In genomic region chr1:247447162-247447909, GRCh38 we compare ENCODE assay signal across 10 cellular contexts. TPM values are rescaled to one million over a fixed set of nuclear protein-coding genes. Genes with fewer than 3 reads are reported as not detected.
DNase-seq lines count a peak whose midpoint lies in the region; ATAC-seq and TF ChIP-seq lines count a peak whose summit lies in the region.
"Had no signal": no experiment of that assay in that cellular context is flagged by ENCODE, and none has a peak within 500 bp of the region (broad histone marks: within the 10 kb centered on the region; RNA-seq: fewer than 3 reads in every experiment).

No MANE protein-coding gene starts in this region.

- ATAC-seq in IMR-90 (ENCODE audit: low read depth): no peak
- no peak for ATAC-seq in HG03139 (IDR thresholded peaks at IDR 0.05; ENCODE audit: unreplicated experiment)

- no TSS peak for BruUV-seq in IMR-90 (replicated peaks; lab: Mats Ljungman, UMichigan)

- H3K9me1 ChIP-seq in IMR-90 (ENCODE audit: insufficient read depth, low read length): no peaks in the 10 kb centered on the region

- H3K4me3 ChIP-seq in IMR-90 (ENCODE audit: insufficient read depth, low read depth, low read length) (no peak overlapping the region), coronary artery (peak overlapping the region; percentile 64), mesenchymal stem cell (ENCODE audit: insufficient read depth in 1 of 2, low read depth in 1 of 2, low read length in 2 of 2) (peak overlapping the region in 1 of 2 experiments; percentile 79), stomach (peak overlapping the region; percentile 41 to 52 (median 48))

- CTCF ChIA-PET in IMR-90 (lab: Yijun Ruan, JAX): no interaction called here

- H3K23ac ChIP-seq in IMR-90 (ENCODE audit: low read depth, low read length) (no peak overlapping the region), mesenchymal stem cell (ENCODE audit: low read length in 2 of 2) (no peak overlapping the region)

- H2AK9ac ChIP-seq in IMR-90 (replicated peaks; ENCODE audit: low read depth, low read length, poor library complexity): no peak overlapping the region

- H4K91ac ChIP-seq in IMR-90 (ENCODE audit: insufficient read depth, low read depth, low read length) (no peak overlapping the region), mesenchymal stem cell (ENCODE audit: low read length) (no peak overlapping the region)

- H3K36me3 ChIP-seq in IMR-90 (ENCODE audit: control insufficient read depth, insufficient read depth, low read length) (no peaks in the 10 kb centered on the region), mesenchymal stem cell (ENCODE audit: control insufficient read depth in 1 of 2, insufficient read depth in 2 of 2, low read depth in 1 of 2, low read length in 2 of 2) (no peaks in the 10 kb centered on the region), stomach (no peaks in the 10 kb centered on the region)

- H3K9ac ChIP-seq in IMR-90 (ENCODE audit: low read depth, low read length) (no peak overlapping the region), mesenchymal stem cell (ENCODE audit: low read length) (peak overlapping the region; percentile 90)

- TF ChIP-seq EP300 in stomach (IDR thresholded peaks at IDR 0.05): no peak

- no peak overlapping the region for H3K18ac ChIP-seq in IMR-90 (ENCODE audit: low read depth, low read length)
- H3K18ac ChIP-seq in mesenchymal stem cell (ENCODE audit: low read depth in 1 of 2, low read length in 2 of 2): no peak overlapping the region

- H2BK15ac ChIP-seq in IMR-90 (ENCODE audit: low read depth, low read length): no peak overlapping the region
- no peak overlapping the region for H2BK15ac ChIP-seq in mesenchymal stem cell (ENCODE audit: low read depth, poor library complexity, severe bottlenecking)

- no peaks in the 10 kb centered on the region for H3K4me1 ChIP-seq in IMR-90 (ENCODE audit: control insufficient read depth, insufficient read depth, low read length)
- H3K4me1 ChIP-seq in mesenchymal stem cell (ENCODE audit: control insufficient read depth, insufficient read depth, low read depth, low read length): peaks cover 3% of the 10 kb centered on the region
- peaks cover 0 to 16% (median 0%) of the 10 kb centered on the region in 4 donors for H3K4me1 ChIP-seq in stomach

- no peak overlapping the region for H2BK120ac ChIP-seq in IMR-90 (ENCODE audit: low read depth, low read length)
- H2BK120ac ChIP-seq in mesenchymal stem cell (ENCODE audit: low read depth, low read length): no peak overlapping the region

- H3K27me3 ChIP-seq in IMR-90 (ENCODE audit: control insufficient read depth, insufficient read depth, low read length): no peaks in the 10 kb centered on the region
- H3K27me3 ChIP-seq in mesenchymal stem cell (ENCODE audit: control insufficient read depth in 1 of 2, insufficient read depth in 1 of 2, low read length in 2 of 2): peaks cover 0 to 8% of the 10 kb centered on the region in 2 experiments
- H3K27me3 ChIP-seq in stomach: no peaks in the 10 kb centered on the region

- no peak overlapping the region for H2BK12ac ChIP-seq in mesenchymal stem cell (ENCODE audit: low read length in 2 of 2)

- no peaks in the 10 kb centered on the region for H4K20me1 ChIP-seq in IMR-90 (ENCODE audit: insufficient read depth, low read length)

- no peak overlapping the region for H2BK20ac ChIP-seq in IMR-90 (ENCODE audit: low read depth, low read length)

- H3K56ac ChIP-seq in IMR-90 (ENCODE audit: extremely low read depth, insufficient read depth, low read length): no peak overlapping the region

- POLR2A ChIA-PET in IMR-90 (lab: Charles Lee; ENCODE audit: unreplicated experiment): interaction anchor here (0.5 to 0.6 kb wide), 2 partner anchors 57 to 192 kb away, joined by 3 to 4 read pairs; partner anchors contain the start of gene VN1R5

- H2AK5ac ChIP-seq in IMR-90 (ENCODE audit: low read depth, low read length): no peak overlapping the region
- no peak overlapping the region for H2AK5ac ChIP-seq in mesenchymal stem cell (ENCODE audit: low read length, severe bottlenecking)

- TF ChIP-seq POLR2A in IMR-90 (IDR thresholded peaks at IDR 0.05; ENCODE audit: low read depth, low read length) (no peak), stomach (IDR thresholded peaks at IDR 0.05) (no peak)

- no peak overlapping the region for H3K14ac ChIP-seq in IMR-90 (replicated peaks; ENCODE audit: low read depth, low read length)
- H3K14ac ChIP-seq in mesenchymal stem cell (ENCODE audit: low read length in 2 of 2): no peak overlapping the region

- H3K79me1 ChIP-seq in IMR-90 (ENCODE audit: low read depth in 1 of 2, low read length in 2 of 2): no peaks in the 10 kb centered on the region
- H3K79me1 ChIP-seq in mesenchymal stem cell (replicated peaks; ENCODE audit: low read length, poor library complexity, severe bottlenecking): no peaks in the 10 kb centered on the region

- H2BK5ac ChIP-seq in IMR-90 (ENCODE audit: low read depth, low read length, poor library complexity, severe bottlenecking) (no peak overlapping the region), mesenchymal stem cell (ENCODE audit: low read depth, low read length, poor library complexity, severe bottlenecking) (no peak overlapping the region)

- in situ Hi-C loops in IMR-90 (cut with MboI; ENCODE audit: low sequenced_read_pairs): no loop called here
- in situ Hi-C loops in GM13976 (cut with MboI; ENCODE audit: low sequenced_read_pairs, unreplicated experiment): no loop called here

- intact Hi-C loops in IMR-90 (cut with micrococcal nuclease) (no loop called here), stomach (cut with DNase I; ENCODE audit: low total_unique reads) (no loop called here)

- H2AFZ ChIP-seq in IMR-90 (replicated peaks; ENCODE audit: low read length, poor library complexity) (no peak overlapping the region), mesenchymal stem cell (ENCODE audit: low read depth, low read length) (no peak overlapping the region)

- H3K4ac ChIP-seq in IMR-90 (ENCODE audit: low read depth, low read length): no peak overlapping the region
- no peak overlapping the region for H3K4ac ChIP-seq in mesenchymal stem cell (ENCODE audit: low read depth in 1 of 2, low read length in 2 of 2)

- 81% methylated on average over 3 of the region's 7 CpGs; no CpG with 5 or more reads in 1 of the 2 experiments for WGBS in IMR-90 (ENCODE audit: extremely low coverage in 2 of 2, insufficient read length in 1 of 2), 2 experiments
- 93% methylated on average over 4 of the region's 7 CpGs for WGBS in mesenchymal stem cell
- WGBS in stomach, 5 donors: 88 to 91% (median 90%) methylated on average over 7 of the region's 7 CpGs

- H3K9me3 ChIP-seq in IMR-90 (ENCODE audit: control insufficient read depth, insufficient read depth, low read length) (no peaks in the 10 kb centered on the region), mesenchymal stem cell (ENCODE audit: control insufficient read depth, low read length) (no peaks in the 10 kb centered on the region), stomach (peaks cover 0 to 4% (median 0%) of the 10 kb centered on the region in 4 donors)

- DNase-seq in IMR-90: no peak
- DNase-seq in coronary artery (ENCODE audit: low spot score): no peak
- DNase-seq in mesenchymal stem cell: no peak
- no peak for DNase-seq in stomach
- DNase-seq in activated effector memory CD4-positive, alpha-beta T cell treated with Interleukin-2 at 50 U/mL for 16 hours: no peak
- no peak for DNase-seq in GM13976 (ENCODE audit: low spot score)
- DNase-seq: cerebellar nuclear complex, DND-41 had no signal

- no peak for TF ChIP-seq CTCF in IMR-90 (conservative IDR thresholded peaks at IDR 0.05; ENCODE audit: low read depth, low read length)
- no peak for TF ChIP-seq CTCF in coronary artery (IDR thresholded peaks at IDR 0.05)
- TF ChIP-seq CTCF in stomach (IDR thresholded peaks at IDR 0.05): no peak
- no peak for TF ChIP-seq CTCF in GM13976 (IDR thresholded peaks at IDR 0.05; ENCODE audit: borderline replicate concordance, control extremely low read depth, extremely low read depth, insufficient read depth, missing control alignments)

- H3K4me2 ChIP-seq in IMR-90 (ENCODE audit: low read depth, low read length) (no peak overlapping the region), mesenchymal stem cell (ENCODE audit: low read length, poor library complexity, severe bottlenecking) (no peak overlapping the region)

- H3K27ac ChIP-seq in IMR-90 (ENCODE audit: insufficient read depth, low read length) (no peak overlapping the region), coronary artery (no peak overlapping the region), mesenchymal stem cell (ENCODE audit: low read length, poor library complexity, severe bottlenecking) (no peak overlapping the region), stomach (peak overlapping the region in 1 of 5 donors; percentile 70)

- no peak overlapping the region; the same call in 1 of the 2 replicates for H4K5ac ChIP-seq in IMR-90 (ENCODE audit: low read depth, low read length)

- TF ChIP-seq RAD21 in IMR-90 (IDR thresholded peaks at IDR 0.05; ENCODE audit: low read length): no peak

- dilution Hi-C loops in IMR-90 (cut with HindIII; ENCODE audit: low sequenced_read_pairs, unreplicated experiment): no loop called here

- peak overlapping the region; percentile 17 to 94; a peak in 3 of 4 replicates for H4K8ac ChIP-seq in IMR-90 (ENCODE audit: low read depth in 2 of 2, low read length in 2 of 2)
- no peak overlapping the region for H4K8ac ChIP-seq in mesenchymal stem cell (ENCODE audit: low read length)

TF ChIP-seq in IMR-90, 13 proteins besides CTCF, POLR2A, EP300 and RAD21:
- no peak for TF ChIP-seq SMC3 (IDR thresholded peaks at IDR 0.05; ENCODE audit: low read depth, low read length)
- peak; percentile 66 for TF ChIP-seq MAFK (IDR thresholded peaks at IDR 0.05; ENCODE audit: low read depth, low read length)

RNA-seq across cellular contexts. Expression of gene OR2B11, which starts 10.6 kb away (rescaled TPM):
- total RNA-seq in IMR-90 (2012; rRNA removed) (not detected in 2 replicates), stomach (not detected)
- polyA plus RNA-seq in IMR-90 (2012; rRNA removed) (not detected in 2 replicates), stomach (not detected)
- polyA plus RNA-seq in IMR-90 (2012; cell fraction: cytosol; rRNA removed): not detected in 2 replicates
- not detected in 2 replicates for polyA plus RNA-seq in IMR-90 (2012; cell fraction: nucleus; rRNA removed; ENCODE audit: low replicate concordance)
- not detected for polyA plus RNA-seq in mesenchymal stem cell (2013, experiment 1 of 2)
- polyA plus RNA-seq in mesenchymal stem cell (2013, experiment 2 of 2): not detected
- total RNA-seq: pulmonary artery endothelial cell had no signal

RNA-seq across cellular contexts. Expression of gene NLRP3, which starts 31.4 kb away (rescaled TPM):
- total RNA-seq in IMR-90 (2012; rRNA removed) (0.18 TPM in 1 of 2 replicates, not detected in the other), stomach (1 to 10 TPM in 3 of 5 donors, under 1 TPM in 1, not detected in 1; under 0.01 to 5.5 (median 3.5) TPM)
- polyA plus RNA-seq in IMR-90 (2012; rRNA removed) (0.03 TPM in 1 of 2 replicates, not detected in the other), stomach (1 to 10 TPM in 1 of 3 donors, under 1 TPM in 2; 0.20 to 2.3 (median 0.61) TPM)
- polyA plus RNA-seq in IMR-90 (2012; cell fraction: cytosol; rRNA removed): 0.04 TPM in 1 of 2 replicates, not detected in the other
- 0.20 and 0.37 TPM in 2 replicates for polyA plus RNA-seq in IMR-90 (2012; cell fraction: nucleus; rRNA removed; ENCODE audit: low replicate concordance)
- 0.03 TPM for polyA plus RNA-seq in mesenchymal stem cell (2013, experiment 1 of 2)
- 0.03 TPM for polyA plus RNA-seq in mesenchymal stem cell (2013, experiment 2 of 2)
- total RNA-seq: pulmonary artery endothelial cell had no signal
